Comparison of ENCODE assay signal across 8 cellular contexts in genomic region chr11:112128483-112129121, GRCh38. TPM values are rescaled to one million over a fixed set of nuclear protein-coding genes. Genes with fewer than 3 reads are reported as not detected.
DNase-seq lines count a peak whose midpoint lies in the region; ATAC-seq and TF ChIP-seq lines count a peak whose summit lies in the region.

No MANE protein-coding gene starts in this region.

- DNase-seq in AG10803 (ENCODE audit: low read depth): peak; percentile 81
- DNase-seq in NCI-H1105 (lab: John Stamatoyannopoulos, UW): peak; percentile 43
- DNase-seq in astrocyte of the cerebellum (ENCODE audit: low read depth): peak; percentile 40
- DNase-seq in left lung: peak in 1 of 2 donors; percentile 52
- no peak for DNase-seq in endothelial cell (ENCODE audit: low spot score)
- DNase-seq in OCI-M2 (lab: John Stamatoyannopoulos, UW; ENCODE audit: unreplicated experiment): no peak
- no peak for DNase-seq in activated CD4-positive, alpha-beta T cell treated with anti-CD3 and anti-CD28 coated beads for 48 hours

- no peak overlapping the region for H3K4me3 ChIP-seq in AG10803 (ENCODE audit: low read length)
- no peak overlapping the region for H3K4me3 ChIP-seq in astrocyte of the cerebellum (ENCODE audit: low read depth, low read length)
- H3K4me3 ChIP-seq in left lung: no peak overlapping the region

- no peaks in the 10 kb centered on the region for H3K4me1 Mint-ChIP-seq in endothelial cell (ENCODE audit: unreplicated experiment)

- H3K36me3 ChIP-seq in left lung: no peaks in the 10 kb centered on the region

- no peak overlapping the region for H3K4me3 Mint-ChIP-seq in endothelial cell (ENCODE audit: unreplicated experiment)

- TF ChIP-seq CTCF in AG10803 (conservative IDR thresholded peaks at IDR 0.05; ENCODE audit: low read length) (no peak), astrocyte of the cerebellum (IDR thresholded peaks at IDR 0.05; ENCODE audit: low read depth, low read length, missing control alignments) (no peak), left lung (IDR thresholded peaks at IDR 0.05) (no peak), endothelial cell (IDR thresholded peaks at IDR 0.05; ENCODE audit: unreplicated experiment) (no peak)

- in situ Hi-C loops in astrocyte of the cerebellum (cut with HindIII; ENCODE audit: low sequenced_read_pairs): no loop called here

- no peak overlapping the region for H3K27ac Mint-ChIP-seq in endothelial cell (ENCODE audit: unreplicated experiment)

- H3K27ac ChIP-seq in left lung: no peak overlapping the region

- ATAC-seq in left lung (peak; percentile 33), GM19023 (IDR thresholded peaks at IDR 0.05; ENCODE audit: unreplicated experiment) (no peak)

- intact Hi-C loops in left lung (cut with DNase I): no loop called here

- no peaks in the 10 kb centered on the region for H3K36me3 Mint-ChIP-seq in endothelial cell (ENCODE audit: low read depth, unreplicated experiment)

- H3K27me3 ChIP-seq in left lung: no peaks in the 10 kb centered on the region

- peaks cover 4 to 11% of the 10 kb centered on the region in 2 donors for H3K4me1 ChIP-seq in left lung

- H3K27me3 Mint-ChIP-seq in endothelial cell (ENCODE audit: unreplicated experiment): peaks cover 1% of the 10 kb centered on the region

- H3K9me3 ChIP-seq in left lung: no peaks in the 10 kb centered on the region

- no peaks in the 10 kb centered on the region for H3K9me3 Mint-ChIP-seq in endothelial cell (ENCODE audit: unreplicated experiment)

RNA-seq across cellular contexts. Expression of gene IL18, which starts 35.3 kb away (rescaled TPM):
- 10 to 100 TPM; 35.8 to 46.0 TPM for total RNA-seq in left lung
- 0.90 TPM for total RNA-seq in endothelial cell (ENCODE audit: unreplicated experiment)

RNA-seq across cellular contexts. Expression of gene TEX12, which starts 38.6 kb away (rescaled TPM):
- not detected for total RNA-seq in left lung
- not detected for total RNA-seq in endothelial cell (ENCODE audit: unreplicated experiment)

RNA-seq across cellular contexts. Expression of gene SDHD, which starts 41.9 kb away (rescaled TPM):
- total RNA-seq in left lung (100 to 1,000 TPM in 1 of 2 donors, 10 to 100 TPM in 1; 94.1 to 103 TPM), endothelial cell (ENCODE audit: unreplicated experiment) (43.0 TPM)

RNA-seq across cellular contexts. Expression of gene TIMM8B, which starts 42.0 kb away (rescaled TPM):
- total RNA-seq in left lung (10 to 100 TPM; 55.1 to 59.7 TPM), endothelial cell (ENCODE audit: unreplicated experiment) (49.6 TPM)

RNA-seq across cellular contexts. Expression of gene BCO2, which starts 46.7 kb away (rescaled TPM):
- 1 to 10 TPM; 3.3 to 3.9 TPM for total RNA-seq in left lung
- total RNA-seq in endothelial cell (ENCODE audit: unreplicated experiment): 2.6 TPM

Comparison
In these comparisons a context has a peak if more than half of its experiments do, and no peak if none do; other contexts are left out.
1. DNase-seq: peak in AG10803 (single experiment), NCI-H1105 (single experiment) and astrocyte of the cerebellum (single experiment); none in endothelial cell (single experiment), OCI-M2 (single experiment) and activated CD4-positive, alpha-beta T cell treated with anti-CD3 and anti-CD28 coated beads for 48 hours (single experiment).
2. RNA of gene IL18, which starts 35.3 kb away (total RNA-seq): 35.8 to 46.0 TPM in left lung; 0.90 TPM in endothelial cell (single experiment); every median in the first group is over 10 times any median in the second.